Comparison of ENCODE assay signal across 21 cellular contexts in the genomic region with DNA sequence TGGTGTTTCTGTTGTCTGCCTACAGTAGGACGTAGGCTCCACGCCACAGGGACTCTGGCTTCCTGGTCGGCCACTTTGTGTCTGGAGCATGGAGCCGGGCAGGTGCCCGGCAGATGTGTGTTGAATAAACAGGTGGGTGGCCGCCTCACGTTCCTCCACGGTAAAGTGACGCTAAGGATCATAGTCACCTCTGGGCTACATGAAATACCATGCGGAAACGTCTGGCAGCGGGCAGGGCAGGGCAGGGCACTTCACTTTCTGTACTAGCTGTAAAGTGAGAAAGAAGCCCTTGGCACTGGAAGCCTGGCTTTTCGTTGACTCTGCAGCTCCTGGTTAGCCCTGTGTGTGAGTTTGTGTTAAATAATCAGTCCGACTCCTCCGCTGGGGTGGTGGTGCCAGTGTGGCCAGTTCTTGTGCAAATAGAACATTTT. TPM values are rescaled to one million over a fixed set of nuclear protein-coding genes. Genes with fewer than 3 reads are reported as not detected.
DNase-seq lines count a peak whose midpoint lies in the region; ATAC-seq and TF ChIP-seq lines count a peak whose summit lies in the region.
"Had no signal": no experiment of that assay in that cellular context is flagged by ENCODE, and none has a peak within 500 bp of the region (broad histone marks: within the 10 kb centered on the region; RNA-seq: fewer than 3 reads in every experiment).

No MANE protein-coding gene starts in this region.

- 34 to 40% methylated on average over 8 to 15 of the region's 15 CpGs for WGBS in thyroid gland, 2 donors
- 69 to 80% methylated on average over 15 of the region's 15 CpGs for WGBS in lower leg skin, 2 donors

- H3K27ac ChIP-seq in lower lobe of right lung (peak overlapping the region; percentile 65), thyroid gland (peak overlapping the region; percentile 45 to 72 (median 72)), gastrocnemius medialis (no peak overlapping the region)
- H3K27ac ChIP-seq: coronary artery, WERI-Rb-1 had no signal

- in situ Hi-C loops in gastrocnemius medialis (cut with MboI; ENCODE audit: low sequenced_read_pairs in 4 of 4): loop anchor here in 1 of 4 donors (25.0 kb wide), 1 partner anchor 660 kb away; no protein-coding TSS in a partner anchor

- TF ChIP-seq CTCF in lower lobe of right lung (IDR thresholded peaks at IDR 0.05) (no peak), thyroid gland (IDR thresholded peaks at IDR 0.05) (no peak), lower leg skin (IDR thresholded peaks at IDR 0.05) (no peak), gastrocnemius medialis (IDR thresholded peaks at IDR 0.05 in 4 of 5, conservative IDR thresholded peaks at IDR 0.05 in 1 of 5) (no peak)

- H3K4me1 ChIP-seq in lower lobe of right lung: peaks cover 13% of the 10 kb centered on the region
- H3K4me1 ChIP-seq in thyroid gland: peaks cover 13% of the 10 kb centered on the region in 2 donors
- H3K4me1 ChIP-seq in gastrocnemius medialis: no peaks in the 10 kb centered on the region

- H3K9me3 ChIP-seq in lower lobe of right lung: no peaks in the 10 kb centered on the region
- H3K9me3 ChIP-seq in thyroid gland: no peaks in the 10 kb centered on the region
- H3K9me3 ChIP-seq in gastrocnemius medialis: no peaks in the 10 kb centered on the region

- ATAC-seq in lower lobe of right lung (peak; percentile 90 to 94), gastrocnemius medialis (no peak), GM19035 (IDR thresholded peaks at IDR 0.05; ENCODE audit: unreplicated experiment) (no peak)

- H3K36me3 ChIP-seq in lower lobe of right lung (no peaks in the 10 kb centered on the region), thyroid gland (no peaks in the 10 kb centered on the region), gastrocnemius medialis (no peaks in the 10 kb centered on the region)

- H3K27me3 ChIP-seq in lower lobe of right lung (ENCODE audit: low read depth) (no peaks in the 10 kb centered on the region), thyroid gland (no peaks in the 10 kb centered on the region), gastrocnemius medialis (no peaks in the 10 kb centered on the region)

- no peak overlapping the region for H3K4me3 ChIP-seq in lower lobe of right lung
- no peak overlapping the region for H3K4me3 ChIP-seq in thyroid gland (replicated peaks in 1 of 3)
- H3K4me3 ChIP-seq in lower leg skin (ENCODE audit: low read depth, poor library complexity, severe bottlenecking): no peak overlapping the region
- H3K4me3 ChIP-seq in gastrocnemius medialis: no peak overlapping the region
- H3K4me3 ChIP-seq: coronary artery had no signal

- no peak for TF ChIP-seq POLR2A in thyroid gland (IDR thresholded peaks at IDR 0.05)
- TF ChIP-seq POLR2A in lower leg skin (IDR thresholded peaks at IDR 0.05): no peak
- TF ChIP-seq POLR2A in gastrocnemius medialis (IDR thresholded peaks at IDR 0.05): no peak

- DNase-seq in NCI-H748 (lab: John Stamatoyannopoulos, UW; ENCODE audit: unreplicated experiment) (peak; percentile 3), NCI-H748 treated with DMSO at 0.1 percent for 48 hours (lab: John Stamatoyannopoulos, UW) (no peak), NCI-H345 (lab: John Stamatoyannopoulos, UW) (peak; percentile 81), lower lobe of right lung (peak; percentile 82), thyroid gland (peak; percentile 85 to 87), lower leg skin (ENCODE audit: low spot score in 2 of 2) (no peak), gastrocnemius medialis (no peak)
- DNase-seq: ACHN; activated CD4-positive, alpha-beta memory T cell treated with anti-CD3 and anti-CD28 coated beads, Interleukin-2, amount 10 ng/mL, durations not matched to agents 7 days and 5 days; activated T-cell treated with anti-CD3 and anti-CD28 coated beads, Interleukin-2, amount 50 U/mL, for 48 hours; foreskin fibroblast; H9; hippocampal formation; NCI-H2227 treated with DMSO at 0.1 percent for 48 hours; right cardiac atrium; SIG-M5; stimulated activated CD4-positive, alpha-beta T cell treated with anti-CD3 and anti-CD28 coated beads, Interleukin-15, amount 100 ng/mL, for 24 hours; stimulated activated naive CD4-positive, alpha-beta T cell treated with Interleukin-2 at 50 U/mL for 16 hours; WERI-Rb-1 had no signal

- intact Hi-C loops in lower lobe of right lung (cut with DNase I) (no loop called here), thyroid gland (cut with DNase I) (no loop called here), lower leg skin (cut with DNase I; ENCODE audit: low total_unique reads) (no loop called here), gastrocnemius medialis (cut with DNase I; ENCODE audit: low total_unique reads) (no loop called here)

RNA-seq across cellular contexts. Expression of a gene that starts 52.4 kb away (rescaled TPM):
- total RNA-seq in lower lobe of right lung: 25.7 TPM
- total RNA-seq in thyroid gland: 10 to 100 TPM; 16.7 to 34.7 (median 25.1) TPM
- total RNA-seq in lower leg skin: 10 to 100 TPM; 10.1 to 44.3 (median 20.8) TPM
- 10 to 100 TPM in 3 of 4 donors, 1 to 10 TPM in 1; 7.1 to 19.3 (median 14.9) TPM for total RNA-seq in gastrocnemius medialis

Comparison
In these comparisons a context has a peak if more than half of its experiments do, and no peak if none do; other contexts are left out.
1. DNase-seq: peak in NCI-H748 (single experiment), NCI-H345 (single experiment), lower lobe of right lung (single experiment) and thyroid gland (2 of 2); none in NCI-H748 treated with DMSO at 0.1 percent for 48 hours (single experiment), lower leg skin (0 of 2) and gastrocnemius medialis (0 of 2).
2. ATAC-seq: peak in lower lobe of right lung (2 of 2); none in gastrocnemius medialis (0 of 2) and GM19035 (single experiment).
3. H3K27ac ChIP-seq: peak in lower lobe of right lung (single experiment) and thyroid gland (3 of 3); none in gastrocnemius medialis (0 of 4).